Comparison of ENCODE assay signal across 12 cellular contexts in the genomic region with DNA sequence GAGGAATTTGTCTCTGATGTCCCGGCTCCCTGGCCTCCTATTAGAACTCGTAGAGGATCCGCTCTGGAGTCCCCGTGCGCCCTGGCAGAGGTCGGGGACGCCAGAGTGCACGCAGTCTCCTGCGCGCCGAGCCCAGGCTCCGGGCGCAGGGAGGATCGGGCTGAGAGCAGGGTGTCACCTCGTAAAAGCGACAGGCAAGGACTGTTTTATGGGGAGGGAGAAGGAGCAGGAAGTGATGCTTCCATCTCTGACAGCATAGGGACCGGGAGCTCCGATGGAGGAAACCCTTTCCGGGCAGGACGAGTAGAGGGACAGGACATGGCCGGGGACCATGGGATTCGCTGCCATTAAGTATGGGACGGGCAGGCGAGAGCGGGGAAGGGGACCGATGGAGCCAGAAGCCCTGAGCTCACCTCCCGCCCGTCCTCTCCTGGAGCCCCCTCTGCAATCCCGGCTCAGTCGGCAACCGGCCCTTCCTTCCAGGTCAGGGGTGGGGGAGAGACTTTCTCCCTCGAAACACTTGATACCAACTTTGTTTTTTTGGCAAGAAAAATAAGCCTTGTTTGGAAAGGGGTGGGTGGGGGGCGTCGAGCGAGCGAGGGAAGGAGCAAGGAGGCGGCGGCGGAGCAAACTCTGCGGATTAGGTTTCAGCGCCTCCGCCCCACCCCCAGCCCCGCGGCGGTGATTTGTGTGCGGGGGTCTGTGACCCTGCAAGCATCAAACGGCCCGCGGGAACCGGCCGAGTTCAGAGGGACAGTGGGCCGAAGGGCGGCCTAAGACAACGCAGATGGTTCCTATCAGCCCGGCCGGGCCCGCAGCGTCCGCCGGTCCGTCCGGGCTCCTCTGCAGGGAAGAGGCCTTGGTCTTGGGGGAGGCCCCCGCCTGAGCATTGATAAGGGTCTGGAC. TPM values are rescaled to one million over a fixed set of nuclear protein-coding genes. Genes with fewer than 3 reads are reported as not detected.
DNase-seq lines count a peak whose midpoint lies in the region; ATAC-seq and TF ChIP-seq lines count a peak whose summit lies in the region.
"Had no signal": no experiment of that assay in that cellular context is flagged by ENCODE, and none has a peak within 500 bp of the region (broad histone marks: within the 10 kb centered on the region; RNA-seq: fewer than 3 reads in every experiment).

No MANE protein-coding gene starts in this region.

- H2AK5ac ChIP-seq in IMR-90 (ENCODE audit: low read depth, low read length): no peak overlapping the region

- POLR2A ChIA-PET in IMR-90 (lab: Charles Lee; ENCODE audit: unreplicated experiment): no interaction called here
- POLR2A ChIA-PET in OCI-LY7 (lab: Charles Lee): no interaction called here

- peaks cover 99% of the 10 kb centered on the region for H3K27me3 ChIP-seq in ACC112 (ENCODE audit: insufficient read depth, low read length)
- H3K27me3 ChIP-seq in IMR-90 (ENCODE audit: control insufficient read depth, insufficient read depth, low read length): peaks cover 91% of the 10 kb centered on the region
- peaks cover 84% of the 10 kb centered on the region for H3K27me3 ChIP-seq in effector memory CD4-positive, alpha-beta T cell (replicated peaks; ENCODE audit: control insufficient read depth, insufficient read depth, low read length, poor library complexity, severe bottlenecking)

- TF ChIP-seq RAD21 in IMR-90 (IDR thresholded peaks at IDR 0.05; ENCODE audit: low read length): no peak

- no peaks in the 10 kb centered on the region for H3K4me1 ChIP-seq in ACC112 (ENCODE audit: control insufficient read depth, insufficient read depth, low read length, unreplicated experiment)
- H3K4me1 ChIP-seq in IMR-90 (ENCODE audit: control insufficient read depth, insufficient read depth, low read length): no peaks in the 10 kb centered on the region
- H3K4me1 ChIP-seq in effector memory CD4-positive, alpha-beta T cell (ENCODE audit: control insufficient read depth, insufficient read depth, low read length, poor library complexity, severe bottlenecking): peaks cover 24% of the 10 kb centered on the region
- no peaks in the 10 kb centered on the region for H3K4me1 ChIP-seq in OCI-LY7 (ENCODE audit: insufficient read depth, low read length, poor library complexity, severe bottlenecking)

- in situ Hi-C loops in IMR-90 (cut with MboI; ENCODE audit: low sequenced_read_pairs): no loop called here

- H3K27ac ChIP-seq in ACC112 (ENCODE audit: low read depth, low read length) (no peak overlapping the region), IMR-90 (ENCODE audit: insufficient read depth, low read length) (no peak overlapping the region), OCI-LY7 (ENCODE audit: low read depth, low read length, poor library complexity, severe bottlenecking) (no peak overlapping the region)
- no peak overlapping the region for H3K27ac ChIP-seq in effector memory CD4-positive, alpha-beta T cell (ENCODE audit: insufficient read depth, low read length, poor library complexity, severe bottlenecking)
- H3K27ac ChIP-seq: thyroid gland had no signal

- H3K9me2 ChIP-seq in OCI-LY7 (ENCODE audit: insufficient read depth, low read length): no peaks in the 10 kb centered on the region

- H3K4ac ChIP-seq in IMR-90 (ENCODE audit: low read depth, low read length): no peak overlapping the region

- TF ChIP-seq CTCF in IMR-90 (conservative IDR thresholded peaks at IDR 0.05; ENCODE audit: low read depth, low read length) (no peak), nephron progenitor cell (IDR thresholded peaks at IDR 0.05) (no peak), OCI-LY7 (conservative IDR thresholded peaks at IDR 0.05; ENCODE audit: low read length) (no peak)

- H3K9me1 ChIP-seq in IMR-90 (ENCODE audit: insufficient read depth, low read length): no peaks in the 10 kb centered on the region

- H3K56ac ChIP-seq in IMR-90 (ENCODE audit: extremely low read depth, insufficient read depth, low read length): no peak overlapping the region

- no peak overlapping the region for H2BK20ac ChIP-seq in IMR-90 (ENCODE audit: low read depth, low read length)

- no peak overlapping the region for H3K9ac ChIP-seq in IMR-90 (ENCODE audit: low read depth, low read length)

- 3% methylated on average over 17 of the region's 63 CpGs; no CpG with 5 or more reads in 1 of the 2 experiments for WGBS in IMR-90 (ENCODE audit: extremely low coverage in 2 of 2, insufficient read length in 1 of 2), 2 experiments

- no peak overlapping the region for H2AK9ac ChIP-seq in IMR-90 (replicated peaks; ENCODE audit: low read depth, low read length, poor library complexity)

- H2BK5ac ChIP-seq in IMR-90 (ENCODE audit: low read depth, low read length, poor library complexity, severe bottlenecking): no peak overlapping the region

- H3K9me3 ChIP-seq in IMR-90 (ENCODE audit: control insufficient read depth, insufficient read depth, low read length): no peaks in the 10 kb centered on the region; the same call in 1 of the 2 replicates
- no peaks in the 10 kb centered on the region for H3K9me3 ChIP-seq in effector memory CD4-positive, alpha-beta T cell (ENCODE audit: control insufficient read depth, low read length)
- no peaks in the 10 kb centered on the region for H3K9me3 ChIP-seq in OCI-LY7 (ENCODE audit: low read length)
- H3K9me3 ChIP-seq: thyroid gland had no signal

- H3K9me3 Mint-ChIP-seq in nephron progenitor cell: no peaks in the 10 kb centered on the region

- no peak overlapping the region for H4K91ac ChIP-seq in IMR-90 (ENCODE audit: insufficient read depth, low read depth, low read length)

- DNase-seq in IMR-90 (no peak), nephron progenitor cell (peak; percentile 93), OCI-LY7 (ENCODE audit: low spot score) (no peak), SHP77 (lab: John Stamatoyannopoulos, UW) (no peak)
- no peak for DNase-seq in effector memory CD4-positive, alpha-beta T cell
- DNase-seq: MV-4-11, nucleus accumbens, thyroid gland had no signal

- peaks cover 91% of the 10 kb centered on the region for H3K4me1 Mint-ChIP-seq in nephron progenitor cell

- H3K23ac ChIP-seq in IMR-90 (ENCODE audit: low read depth, low read length): no peak overlapping the region

- H4K20me1 ChIP-seq in IMR-90 (ENCODE audit: insufficient read depth, low read length) (no peaks in the 10 kb centered on the region; the same call in 1 of the 2 replicates), OCI-LY7 (ENCODE audit: insufficient read depth, low read length) (no peaks in the 10 kb centered on the region; the same call in 1 of the 2 replicates)

- no peaks in the 10 kb centered on the region for H3K36me3 Mint-ChIP-seq in nephron progenitor cell (ENCODE audit: low read depth)

- H3K27ac Mint-ChIP-seq in nephron progenitor cell: peak overlapping the region; percentile 92

- H3K18ac ChIP-seq in IMR-90 (ENCODE audit: low read depth, low read length): no peak overlapping the region

- H3K27me3 Mint-ChIP-seq in nephron progenitor cell (ENCODE audit: low read depth, poor library complexity): peaks cover 71% of the 10 kb centered on the region

- dilution Hi-C loops in IMR-90 (cut with HindIII; ENCODE audit: low sequenced_read_pairs, unreplicated experiment): no loop called here

- H2BK120ac ChIP-seq in IMR-90 (ENCODE audit: low read depth, low read length): no peak overlapping the region

- peak overlapping the region; percentile 78 for H3K4me3 Mint-ChIP-seq in nephron progenitor cell

- ATAC-seq in IMR-90 (ENCODE audit: low read depth) (no peak), GM21529 (IDR thresholded peaks at IDR 0.05; ENCODE audit: unreplicated experiment) (no peak), HG02840 (IDR thresholded peaks at IDR 0.05; ENCODE audit: low FRiP score, unreplicated experiment) (no peak)

- no peak overlapping the region; the same call in 1 of the 2 replicates for H3K4me2 ChIP-seq in IMR-90 (ENCODE audit: low read depth, low read length)
- H3K4me2 ChIP-seq in OCI-LY7 (ENCODE audit: low read length): no peak overlapping the region

- H3K14ac ChIP-seq in IMR-90 (replicated peaks; ENCODE audit: low read depth, low read length): no peak overlapping the region

- H3K4me3 ChIP-seq in ACC112 (ENCODE audit: low read depth, low read length): peak overlapping the region; percentile 57
- no peak overlapping the region for H3K4me3 ChIP-seq in IMR-90 (ENCODE audit: insufficient read depth, low read depth, low read length)
- peak overlapping the region; percentile 58 for H3K4me3 ChIP-seq in effector memory CD4-positive, alpha-beta T cell (ENCODE audit: insufficient read depth, low read depth, low read length, poor library complexity, severe bottlenecking)
- H3K4me3 ChIP-seq in OCI-LY7 (ENCODE audit: low read depth, low read length, poor library complexity, severe bottlenecking): no peak overlapping the region

- intact Hi-C loops in IMR-90 (cut with micrococcal nuclease) (no loop called here), OCI-LY7 (cut with micrococcal nuclease; ENCODE audit: unreplicated experiment) (no loop called here)

- TF ChIP-seq POLR2A in IMR-90 (IDR thresholded peaks at IDR 0.05; ENCODE audit: low read depth, low read length): no peak

- no peak overlapping the region for H2BK15ac ChIP-seq in IMR-90 (ENCODE audit: low read depth, low read length)

- H4K8ac ChIP-seq in IMR-90 (ENCODE audit: low read depth in 2 of 2, low read length in 2 of 2): no peak overlapping the region

- BruUV-seq in IMR-90 (replicated peaks; lab: Mats Ljungman, UMichigan) (no TSS peak), OCI-LY7 (replicated peaks; lab: Mats Ljungman, UMichigan) (no TSS peak)

- H3K79me1 ChIP-seq in IMR-90 (ENCODE audit: low read depth in 1 of 2, low read length in 2 of 2): no peaks in the 10 kb centered on the region

- no peak overlapping the region for H4K5ac ChIP-seq in IMR-90 (ENCODE audit: low read depth, low read length)

- H2AFZ ChIP-seq in ACC112 (ENCODE audit: low read length, unreplicated experiment) (no peak overlapping the region), IMR-90 (replicated peaks; ENCODE audit: low read length, poor library complexity) (peak overlapping the region; percentile 37), OCI-LY7 (ENCODE audit: low read length) (no peak overlapping the region)

- H3K79me2 ChIP-seq in ACC112 (ENCODE audit: control insufficient read depth, insufficient read depth, low read length, unreplicated experiment) (no peaks in the 10 kb centered on the region), OCI-LY7 (ENCODE audit: insufficient read depth, low read depth, low read length) (no peaks in the 10 kb centered on the region)

- H3K36me3 ChIP-seq in ACC112 (ENCODE audit: insufficient read depth, low read length) (no peaks in the 10 kb centered on the region), IMR-90 (ENCODE audit: control insufficient read depth, insufficient read depth, low read length) (no peaks in the 10 kb centered on the region), OCI-LY7 (ENCODE audit: insufficient read depth, low read length) (no peaks in the 10 kb centered on the region)
- H3K36me3 ChIP-seq in effector memory CD4-positive, alpha-beta T cell (ENCODE audit: control insufficient read depth, insufficient read depth, low read length): no peaks in the 10 kb centered on the region
- H3K36me3 ChIP-seq: thyroid gland had no signal

- CTCF ChIA-PET in IMR-90 (lab: Yijun Ruan, JAX): no interaction called here
- CTCF ChIA-PET in OCI-LY7 (lab: Charles Lee; ENCODE audit: unreplicated experiment): no interaction called here

RNA-seq across cellular contexts. Expression of a gene that starts 12.6 kb away (rescaled TPM):
- total RNA-seq in IMR-90 (2012; rRNA removed) (not detected in 2 replicates), OCI-LY7 (2022) (not detected in 2 replicates)
- polyA plus RNA-seq in IMR-90 (2012; rRNA removed): not detected in 2 replicates
- not detected in 2 replicates for polyA plus RNA-seq in IMR-90 (2012; cell fraction: cytosol; rRNA removed)
- not detected in 2 replicates for polyA plus RNA-seq in IMR-90 (2012; cell fraction: nucleus; rRNA removed; ENCODE audit: low replicate concordance)
- not detected in 2 replicates for total RNA-seq in OCI-LY7 (2014; rRNA removed; shearing (Covaris generic))
- total RNA-seq: dermis blood vessel endothelial cell had no signal

Comparison
In these comparisons a context has a peak if more than half of its experiments do, and no peak if none do; other contexts are left out.
1. H3K4me3 ChIP-seq: peak in ACC112 (single experiment) and effector memory CD4-positive, alpha-beta T cell (single experiment); none in IMR-90 (single experiment) and OCI-LY7 (single experiment).